In the genomic region with DNA sequence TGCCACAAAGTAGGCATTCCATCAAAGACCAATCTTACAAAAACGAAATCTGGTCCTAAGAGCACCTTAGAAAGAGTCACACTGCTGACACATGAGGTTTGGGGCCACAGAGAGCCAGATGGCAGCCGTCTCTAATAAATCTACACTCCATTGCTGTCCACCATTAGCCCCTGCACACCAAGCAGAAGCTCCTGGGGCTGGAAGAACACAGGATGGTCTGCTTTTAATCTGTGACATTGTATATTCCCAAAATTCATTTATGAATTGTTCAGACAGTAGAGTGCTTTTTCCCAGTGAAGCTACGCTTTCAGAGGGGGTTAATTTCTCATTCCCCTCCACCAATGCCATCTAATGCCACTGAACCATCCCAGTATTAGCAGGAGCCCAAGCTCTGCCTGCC, we compare ENCODE assay signal across 1 cellular context.
TF ChIP-seq lines count a peak whose summit lies in the region.

No MANE protein-coding gene starts in this region.

TF ChIP-seq in GM12878, 131 proteins besides CTCF, POLR2A, EP300 and RAD21:
- TF ChIP-seq BMI1 (IDR thresholded peaks at IDR 0.05; ENCODE audit: borderline replicate concordance), result no peak
- no peak for TF ChIP-seq EGR1 (IDR thresholded peaks at IDR 0.05; ENCODE audit: borderline replicate concordance in 1 of 2, low read depth in 2 of 2, low read length in 2 of 2)
- no peak for TF ChIP-seq YY1 (IDR thresholded peaks at IDR 0.05; ENCODE audit: low read depth, low read length)
- no peak for TF ChIP-seq STAT3 (IDR thresholded peaks at IDR 0.05; ENCODE audit: low read depth, low read length)
- TF ChIP-seq, protein P1, sequence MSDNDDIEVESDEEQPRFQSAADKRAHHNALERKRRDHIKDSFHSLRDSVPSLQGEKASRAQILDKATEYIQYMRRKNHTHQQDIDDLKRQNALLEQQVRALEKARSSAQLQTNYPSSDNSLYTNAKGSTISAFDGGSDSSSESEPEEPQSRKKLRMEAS (IDR thresholded peaks at IDR 0.05; ENCODE audit: low read depth, low read length), result no peak
- no peak for TF ChIP-seq ESRRA (IDR thresholded peaks at IDR 0.05; ENCODE audit: low read length)
- TF ChIP-seq NR2C2 (IDR thresholded peaks at IDR 0.05; ENCODE audit: borderline replicate concordance, control insufficient read depth, insufficient read length, low read depth), result no peak
- TF ChIP-seq KAT2A (conservative IDR thresholded peaks at IDR 0.05; ENCODE audit: control insufficient read depth, low read depth, low read length), result no peak
- TF ChIP-seq, protein P2, sequence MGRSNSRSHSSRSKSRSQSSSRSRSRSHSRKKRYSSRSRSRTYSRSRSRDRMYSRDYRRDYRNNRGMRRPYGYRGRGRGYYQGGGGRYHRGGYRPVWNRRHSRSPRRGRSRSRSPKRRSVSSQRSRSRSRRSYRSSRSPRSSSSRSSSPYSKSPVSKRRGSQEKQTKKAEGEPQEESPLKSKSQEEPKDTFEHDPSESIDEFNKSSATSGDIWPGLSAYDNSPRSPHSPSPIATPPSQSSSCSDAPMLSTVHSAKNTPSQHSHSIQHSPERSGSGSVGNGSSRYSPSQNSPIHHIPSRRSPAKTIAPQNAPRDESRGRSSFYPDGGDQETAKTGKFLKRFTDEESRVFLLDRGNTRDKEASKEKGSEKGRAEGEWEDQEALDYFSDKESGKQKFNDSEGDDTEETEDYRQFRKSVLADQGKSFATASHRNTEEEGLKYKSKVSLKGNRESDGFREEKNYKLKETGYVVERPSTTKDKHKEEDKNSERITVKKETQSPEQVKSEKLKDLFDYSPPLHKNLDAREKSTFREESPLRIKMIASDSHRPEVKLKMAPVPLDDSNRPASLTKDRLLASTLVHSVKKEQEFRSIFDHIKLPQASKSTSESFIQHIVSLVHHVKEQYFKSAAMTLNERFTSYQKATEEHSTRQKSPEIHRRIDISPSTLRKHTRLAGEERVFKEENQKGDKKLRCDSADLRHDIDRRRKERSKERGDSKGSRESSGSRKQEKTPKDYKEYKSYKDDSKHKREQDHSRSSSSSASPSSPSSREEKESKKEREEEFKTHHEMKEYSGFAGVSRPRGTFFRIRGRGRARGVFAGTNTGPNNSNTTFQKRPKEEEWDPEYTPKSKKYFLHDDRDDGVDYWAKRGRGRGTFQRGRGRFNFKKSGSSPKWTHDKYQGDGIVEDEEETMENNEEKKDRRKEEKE (IDR thresholded peaks at IDR 0.05), result no peak
- TF ChIP-seq POLR2AphosphoS5 (IDR thresholded peaks at IDR 0.05; ENCODE audit: low read length), result no peak
- no peak for TF ChIP-seq JUND (IDR thresholded peaks at IDR 0.05; ENCODE audit: low read depth, low read length)
- TF ChIP-seq, protein P3, sequence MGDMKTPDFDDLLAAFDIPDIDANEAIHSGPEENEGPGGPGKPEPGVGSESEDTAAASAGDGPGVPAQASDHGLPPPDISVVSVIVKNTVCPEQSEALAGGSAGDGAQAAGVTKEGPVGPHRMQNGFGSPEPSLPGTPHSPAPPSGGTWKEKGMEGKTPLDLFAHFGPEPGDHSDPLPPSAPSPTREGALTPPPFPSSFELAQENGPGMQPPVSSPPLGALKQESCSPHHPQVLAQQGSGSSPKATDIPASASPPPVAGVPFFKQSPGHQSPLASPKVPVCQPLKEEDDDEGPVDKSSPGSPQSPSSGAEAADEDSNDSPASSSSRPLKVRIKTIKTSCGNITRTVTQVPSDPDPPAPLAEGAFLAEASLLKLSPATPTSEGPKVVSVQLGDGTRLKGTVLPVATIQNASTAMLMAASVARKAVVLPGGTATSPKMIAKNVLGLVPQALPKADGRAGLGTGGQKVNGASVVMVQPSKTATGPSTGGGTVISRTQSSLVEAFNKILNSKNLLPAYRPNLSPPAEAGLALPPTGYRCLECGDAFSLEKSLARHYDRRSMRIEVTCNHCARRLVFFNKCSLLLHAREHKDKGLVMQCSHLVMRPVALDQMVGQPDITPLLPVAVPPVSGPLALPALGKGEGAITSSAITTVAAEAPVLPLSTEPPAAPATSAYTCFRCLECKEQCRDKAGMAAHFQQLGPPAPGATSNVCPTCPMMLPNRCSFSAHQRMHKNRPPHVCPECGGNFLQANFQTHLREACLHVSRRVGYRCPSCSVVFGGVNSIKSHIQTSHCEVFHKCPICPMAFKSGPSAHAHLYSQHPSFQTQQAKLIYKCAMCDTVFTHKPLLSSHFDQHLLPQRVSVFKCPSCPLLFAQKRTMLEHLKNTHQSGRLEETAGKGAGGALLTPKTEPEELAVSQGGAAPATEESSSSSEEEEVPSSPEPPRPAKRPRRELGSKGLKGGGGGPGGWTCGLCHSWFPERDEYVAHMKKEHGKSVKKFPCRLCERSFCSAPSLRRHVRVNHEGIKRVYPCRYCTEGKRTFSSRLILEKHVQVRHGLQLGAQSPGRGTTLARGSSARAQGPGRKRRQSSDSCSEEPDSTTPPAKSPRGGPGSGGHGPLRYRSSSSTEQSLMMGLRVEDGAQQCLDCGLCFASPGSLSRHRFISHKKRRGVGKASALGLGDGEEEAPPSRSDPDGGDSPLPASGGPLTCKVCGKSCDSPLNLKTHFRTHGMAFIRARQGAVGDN (IDR thresholded peaks at IDR 0.05), result no peak
- TF ChIP-seq MEF2A (IDR thresholded peaks at IDR 0.05; ENCODE audit: insufficient read depth, low read depth, low read length), result no peak
- TF ChIP-seq RAD51 (IDR thresholded peaks at IDR 0.05), result no peak
- no peak for TF ChIP-seq USF2 (IDR thresholded peaks at IDR 0.05; ENCODE audit: borderline replicate concordance, low read depth, low read length)
- TF ChIP-seq BRCA1 (IDR thresholded peaks at IDR 0.05; ENCODE audit: low read depth, low read length), result no peak
